ENCODE assay signal across 18 cellular contexts in genomic region chrY:10973422-10973821, GRCh38.
DNase-seq lines count a peak whose midpoint lies in the region; ATAC-seq and TF ChIP-seq lines count a peak whose summit lies in the region.
"Had no signal": no experiment of that assay in that cellular context is flagged by ENCODE, and none has a peak within 500 bp of the region (broad histone marks: within the 10 kb centered on the region; RNA-seq: fewer than 3 reads in every experiment).

No MANE protein-coding gene starts in this region.

- H3K9me3 ChIP-seq in right atrium auricular region (no peaks in the 10 kb centered on the region), left ventricle myocardium inferior (replicated peaks) (peaks cover 34% of the 10 kb centered on the region), sigmoid colon (no peaks in the 10 kb centered on the region)
- H3K9me3 ChIP-seq: SJSA1 had no signal

- no peak overlapping the region for H3K4me3 ChIP-seq in right atrium auricular region
- H3K4me3 ChIP-seq in left ventricle myocardium inferior, result no peak overlapping the region
- H3K4me3 ChIP-seq in sigmoid colon, result no peak overlapping the region
- H3K4me3 ChIP-seq: BLaER1, SJSA1 had no signal

- TF ChIP-seq CTCF in right atrium auricular region (IDR thresholded peaks at IDR 0.05) (no peak), left ventricle myocardium inferior (IDR thresholded peaks at IDR 0.05; ENCODE audit: borderline replicate concordance) (no peak), endothelial cell (IDR thresholded peaks at IDR 0.05; ENCODE audit: unreplicated experiment) (no peak), sigmoid colon (IDR thresholded peaks at IDR 0.05) (no peak)

- peak overlapping the region; percentile 0 for H3K4me3 Mint-ChIP-seq in endothelial cell (ENCODE audit: unreplicated experiment)
- H3K4me3 Mint-ChIP-seq: CD8-positive, alpha-beta T cell had no signal

- H3K27me3 ChIP-seq in right atrium auricular region, result no peaks in the 10 kb centered on the region
- no peaks in the 10 kb centered on the region for H3K27me3 ChIP-seq in left ventricle myocardium inferior (ENCODE audit: low read depth)
- H3K27me3 ChIP-seq in sigmoid colon, result no peaks in the 10 kb centered on the region
- H3K27me3 ChIP-seq: BLaER1, SJSA1 had no signal

- H3K9me3 Mint-ChIP-seq in endothelial cell (ENCODE audit: unreplicated experiment), result peaks cover 91% of the 10 kb centered on the region

- H3K36me3 Mint-ChIP-seq in endothelial cell (ENCODE audit: low read depth, unreplicated experiment), result peaks cover 75% of the 10 kb centered on the region

- peak; percentile 51 for DNase-seq in right atrium auricular region (ENCODE audit: low spot score)
- no peak for DNase-seq in left ventricle myocardium inferior
- DNase-seq in endothelial cell (ENCODE audit: low spot score), result no peak
- peak; percentile 48 for DNase-seq in sigmoid colon
- DNase-seq in RPMI8226, result no peak
- DNase-seq in NCI-H2227 treated with DMSO at 0.1 percent for 48 hours (lab: John Stamatoyannopoulos, UW), result no peak
- DNase-seq: Calu3, KBM-7, MV-4-11, NCI-H1417, NCI-H187 treated with DMSO at 0.1 percent for 48 hours, NCI-H226, NCI-H524, NCI-H82 had no signal

- H3K4me1 ChIP-seq in right atrium auricular region (no peaks in the 10 kb centered on the region), left ventricle myocardium inferior (no peaks in the 10 kb centered on the region), sigmoid colon (no peaks in the 10 kb centered on the region)
- H3K4me1 ChIP-seq: BLaER1, SJSA1 had no signal

- H3K27ac ChIP-seq in right atrium auricular region, result no peak overlapping the region
- H3K27ac ChIP-seq in left ventricle myocardium inferior (replicated peaks), result no peak overlapping the region
- H3K27ac ChIP-seq in sigmoid colon, result no peak overlapping the region
- H3K27ac ChIP-seq: BLaER1, SJSA1 had no signal

- WGBS in sigmoid colon, 2 donors, result 23 to 69% methylated on average over 8 to 10 of the region's 10 CpGs

- intact Hi-C loops in left ventricle myocardium inferior (cut with micrococcal nuclease) (no loop called here), sigmoid colon (cut with DNase I) (no loop called here)

- no peak for TF ChIP-seq EP300 in sigmoid colon (IDR thresholded peaks at IDR 0.05)

- TF ChIP-seq POLR2A in sigmoid colon (IDR thresholded peaks at IDR 0.05), result no peak

- no peak overlapping the region for H3K27ac Mint-ChIP-seq in endothelial cell (ENCODE audit: unreplicated experiment)
- H3K27ac Mint-ChIP-seq: CD8-positive, alpha-beta T cell had no signal

- H3K36me3 ChIP-seq in right atrium auricular region, result no peaks in the 10 kb centered on the region
- no peaks in the 10 kb centered on the region for H3K36me3 ChIP-seq in left ventricle myocardium inferior
- no peaks in the 10 kb centered on the region for H3K36me3 ChIP-seq in sigmoid colon
- H3K36me3 ChIP-seq: BLaER1, SJSA1 had no signal

- peaks cover 25% of the 10 kb centered on the region for H3K27me3 Mint-ChIP-seq in endothelial cell (ENCODE audit: unreplicated experiment)

- no peak for ATAC-seq in GM19023 (IDR thresholded peaks at IDR 0.05; ENCODE audit: unreplicated experiment)
- ATAC-seq: CD8-positive, alpha-beta T cell had no signal

- H3K4me1 Mint-ChIP-seq in endothelial cell (ENCODE audit: unreplicated experiment), result no peaks in the 10 kb centered on the region

Comparison
In these comparisons a context has a peak if more than half of its experiments do, and no peak if none do; other contexts are left out.
1. DNase-seq: peak in right atrium auricular region (single experiment) and sigmoid colon (single experiment); none in left ventricle myocardium inferior (single experiment), endothelial cell (single experiment), RPMI8226 (single experiment) and NCI-H2227 treated with DMSO at 0.1 percent for 48 hours (single experiment).